Comparison of ENCODE assay signal across 1 cellular context in the genomic region with DNA sequence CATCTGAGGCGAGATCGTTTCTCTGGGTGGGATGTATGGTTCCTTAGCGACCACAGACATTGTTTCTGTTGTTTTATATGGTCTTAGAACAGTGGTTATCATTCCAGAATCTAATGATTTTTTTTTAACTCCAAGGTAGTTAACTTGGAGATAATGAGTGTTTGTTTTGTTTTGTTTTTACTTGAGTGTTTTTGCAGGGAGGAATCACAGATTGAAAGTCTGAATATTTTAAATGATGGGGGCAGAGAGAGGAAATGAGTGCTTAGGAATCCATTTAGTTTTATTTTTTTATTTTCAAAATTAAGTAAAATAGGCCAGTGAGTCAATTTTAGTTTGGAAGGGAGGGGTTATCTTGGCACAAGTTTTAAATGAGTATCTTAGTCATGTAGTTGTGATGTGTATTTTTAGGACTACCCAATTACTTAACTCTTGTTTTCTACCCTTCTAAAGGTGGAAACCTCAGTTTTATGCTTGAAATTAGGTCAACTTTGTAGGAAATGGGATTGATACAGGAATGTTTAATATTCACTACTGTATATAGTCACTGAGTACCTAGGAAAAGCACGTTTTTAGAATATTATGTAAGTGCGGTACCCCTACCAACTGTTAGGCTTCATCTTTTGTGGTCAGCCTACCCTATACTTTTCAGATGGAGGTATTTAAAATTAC.
TF ChIP-seq lines count a peak whose summit lies in the region.

No MANE protein-coding gene starts in this region.

TF ChIP-seq in K562, 482 proteins besides CTCF, POLR2A, EP300 and RAD21 (continued from another document):
- no peak for TF ChIP-seq ZNF707 (CRISPR knock-in tag; conservative IDR thresholded peaks at IDR 0.05)
- no peak for TF ChIP-seq TAF9B (IDR thresholded peaks at IDR 0.05; ENCODE audit: partially characterized antibody)
- TF ChIP-seq, protein P1, sequence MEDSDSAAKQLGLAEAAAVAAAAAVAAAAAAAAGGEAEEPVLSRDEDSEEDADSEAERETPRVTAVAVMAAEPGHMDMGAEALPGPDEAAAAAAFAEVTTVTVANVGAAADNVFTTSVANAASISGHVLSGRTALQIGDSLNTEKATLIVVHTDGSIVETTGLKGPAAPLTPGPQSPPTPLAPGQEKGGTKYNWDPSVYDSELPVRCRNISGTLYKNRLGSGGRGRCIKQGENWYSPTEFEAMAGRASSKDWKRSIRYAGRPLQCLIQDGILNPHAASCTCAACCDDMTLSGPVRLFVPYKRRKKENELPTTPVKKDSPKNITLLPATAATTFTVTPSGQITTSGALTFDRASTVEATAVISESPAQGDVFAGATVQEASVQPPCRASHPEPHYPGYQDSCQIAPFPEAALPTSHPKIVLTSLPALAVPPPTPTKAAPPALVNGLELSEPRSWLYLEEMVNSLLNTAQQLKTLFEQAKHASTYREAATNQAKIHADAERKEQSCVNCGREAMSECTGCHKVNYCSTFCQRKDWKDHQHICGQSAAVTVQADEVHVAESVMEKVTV (CRISPR knock-in tag; IDR thresholded peaks at IDR 0.05) = no peak
- no peak for TF ChIP-seq KAT7 (CRISPR knock-in tag; IDR thresholded peaks at IDR 0.05; ENCODE audit: borderline replicate concordance)
- no peak for TF ChIP-seq STAG1 (CRISPR knock-in tag; IDR thresholded peaks at IDR 0.05; ENCODE audit: borderline replicate concordance)
- TF ChIP-seq JUND (IDR thresholded peaks at IDR 0.05; ENCODE audit: borderline replicate concordance, low read depth, low read length) = no peak
- TF ChIP-seq JUND (tag; IDR thresholded peaks at IDR 0.05; ENCODE audit: borderline replicate concordance, low read depth, low read length) = no peak
- TF ChIP-seq CBX1 (IDR thresholded peaks at IDR 0.05; ENCODE audit: low read depth) = no peak
